In genomic region chr20:31833130-31833930, GRCh38 we compare ENCODE assay signal across 7 cellular contexts. TPM values are rescaled to one million over a fixed set of nuclear protein-coding genes. Genes with fewer than 3 reads are reported as not detected.
DNase-seq lines count a peak whose midpoint lies in the region; ATAC-seq and TF ChIP-seq lines count a peak whose summit lies in the region.

No MANE protein-coding gene starts in this region.

- POLR2A ChIA-PET in naive thymus-derived CD8-positive, alpha-beta T cell (lab: Charles Lee) = no interaction called here

- H3K9me3 ChIP-seq in MG63 = no peaks in the 10 kb centered on the region; the same call in 1 of the 2 replicates
- no peaks in the 10 kb centered on the region for H3K9me3 ChIP-seq in thoracic aorta

- H3K27me3 ChIP-seq in MG63 (no peaks in the 10 kb centered on the region), thoracic aorta (replicated peaks; ENCODE audit: insufficient read depth) (no peaks in the 10 kb centered on the region)

- peak; percentile 91 for TF ChIP-seq CTCF in thoracic aorta (IDR thresholded peaks at IDR 0.05)

- H3K27me3 Mint-ChIP-seq in naive thymus-derived CD8-positive, alpha-beta T cell = no peaks in the 10 kb centered on the region

- no peaks in the 10 kb centered on the region for H3K36me3 Mint-ChIP-seq in naive thymus-derived CD8-positive, alpha-beta T cell

- peak overlapping the region in 2 of 10 donors; percentile 4 to 24 for H3K27ac Mint-ChIP-seq in naive thymus-derived CD8-positive, alpha-beta T cell

- H3K4me1 Mint-ChIP-seq in naive thymus-derived CD8-positive, alpha-beta T cell = peaks cover 0 to 11% (median 4%) of the 10 kb centered on the region in 4 donors

- H3K36me3 ChIP-seq in MG63 (no peaks in the 10 kb centered on the region), thoracic aorta (no peaks in the 10 kb centered on the region)

- H3K9me3 Mint-ChIP-seq in naive thymus-derived CD8-positive, alpha-beta T cell = no peaks in the 10 kb centered on the region

- H3K4me3 ChIP-seq in MG63 (no peak overlapping the region), thoracic aorta (no peak overlapping the region)

- no peak overlapping the region for H3K4me3 Mint-ChIP-seq in naive thymus-derived CD8-positive, alpha-beta T cell

- H3K27ac ChIP-seq in thoracic aorta = no peak overlapping the region

- peaks cover 28 to 38% of the 10 kb centered on the region in 2 donors for H3K4me1 ChIP-seq in thoracic aorta (ENCODE audit: control insufficient read depth in 1 of 2, low read depth in 2 of 2)

- DNase-seq in GM03348 (ENCODE audit: low spot score) (peak; percentile 72), MG63 (peak; percentile 40), thoracic aorta (ENCODE audit: low spot score) (no peak), dedifferentiated amniotic fluid mesenchymal stem cell (ENCODE audit: extremely low spot score) (no peak)
- DNase-seq in activated CD4-positive, alpha-beta T cell treated with anti-CD3 and anti-CD28 coated beads, Interleukin-2, amount 50 U/mL, for 1 hour = peak; percentile 56
- peak; percentile 41 for DNase-seq in effector CD8-positive, alpha-beta T cell (lab: John Stamatoyannopoulos, UW)
- peak in 8 of 10 donors; percentile 7 to 52 (median 33) for DNase-seq in naive thymus-derived CD8-positive, alpha-beta T cell

- peak in 1 of 2 donors; percentile 44 for ATAC-seq in naive thymus-derived CD8-positive, alpha-beta T cell
- no peak for ATAC-seq in thoracic aorta (ENCODE audit: insufficient number of reproducible peaks, low FRiP score, low read depth)

RNA-seq across cellular contexts. Expression of gene FOXS1, which starts 12.1 kb away (rescaled TPM):
- total RNA-seq in MG63 (2014; rRNA removed; shearing (Covaris generic); ENCODE audit: low replicate concordance) = 0.07 TPM in 1 of 2 replicates, not detected in the other
- not detected for total RNA-seq in naive thymus-derived CD8-positive, alpha-beta T cell
- not detected for polyA plus RNA-seq in naive thymus-derived CD8-positive, alpha-beta T cell
- total RNA-seq in thoracic aorta = 10 to 100 TPM; 13.9 to 44.5 TPM

RNA-seq across cellular contexts. Expression of gene MYLK2, which starts 14.2 kb away (rescaled TPM):
- total RNA-seq in MG63 (2014; rRNA removed; shearing (Covaris generic); ENCODE audit: low replicate concordance) = not detected in 2 replicates
- not detected for total RNA-seq in naive thymus-derived CD8-positive, alpha-beta T cell
- polyA plus RNA-seq in naive thymus-derived CD8-positive, alpha-beta T cell = not detected
- total RNA-seq in thoracic aorta = not detected

RNA-seq across cellular contexts. Expression of gene DUSP15, which starts 37.0 kb away (rescaled TPM):
- 1.3 and 1.9 TPM in 2 replicates for total RNA-seq in MG63 (2014; rRNA removed; shearing (Covaris generic); ENCODE audit: low replicate concordance)
- not detected for total RNA-seq in naive thymus-derived CD8-positive, alpha-beta T cell
- not detected for polyA plus RNA-seq in naive thymus-derived CD8-positive, alpha-beta T cell
- total RNA-seq in thoracic aorta = 1 to 10 TPM; 3.9 to 5.6 TPM

RNA-seq across cellular contexts. Expression of gene TTLL9, which starts 37.1 kb away (rescaled TPM):
- not detected in 2 replicates for total RNA-seq in MG63 (2014; rRNA removed; shearing (Covaris generic); ENCODE audit: low replicate concordance)
- total RNA-seq in naive thymus-derived CD8-positive, alpha-beta T cell = not detected
- polyA plus RNA-seq in naive thymus-derived CD8-positive, alpha-beta T cell = not detected
- total RNA-seq in thoracic aorta = not detected

Comparison
In these comparisons a context has a peak if more than half of its experiments do, and no peak if none do; other contexts are left out.
1. DNase-seq: peak in GM03348 (single experiment), MG63 (single experiment), activated CD4-positive, alpha-beta T cell treated with anti-CD3 and anti-CD28 coated beads, Interleukin-2, amount 50 U/mL, for 1 hour (single experiment), effector CD8-positive, alpha-beta T cell (single experiment) and naive thymus-derived CD8-positive, alpha-beta T cell (8 of 10); none in thoracic aorta (single experiment) and dedifferentiated amniotic fluid mesenchymal stem cell (single experiment).
2. RNA of gene FOXS1, which starts 12.1 kb away (total RNA-seq): 13.9 to 44.5 TPM in thoracic aorta; 0.07 TPM in MG63 and not detected in naive thymus-derived CD8-positive, alpha-beta T cell; every median in the first group is over 10 times any median in the second.